Comparison of ENCODE assay signal across 24 cellular contexts in genomic region chr3:17783426-17783825, GRCh38.
"Had no signal": no experiment of that assay in that cellular context is flagged by ENCODE, and none has a peak within 500 bp of the region (broad histone marks: within the 10 kb centered on the region; RNA-seq: fewer than 3 reads in every experiment).

No MANE protein-coding gene starts in this region.

- H3K4me1 ChIP-seq: esophagus squamous epithelium, foreskin keratinocyte, gastroesophageal sphincter, lower lobe of right lung had no signal

- H3K27me3 ChIP-seq: dorsolateral prefrontal cortex, esophagus squamous epithelium, foreskin keratinocyte, gastroesophageal sphincter, heart right ventricle, left lung had no signal

- FAIRE-seq: colon, endothelial cell of umbilical vein, frontal cortex, islet of Langerhans, keratinocyte had no signal

- H3K4me1 Mint-ChIP-seq: mesothelial cell of epicardium had no signal

- H3K9me3 ChIP-seq: esophagus squamous epithelium, gastroesophageal sphincter, lower lobe of right lung, mucosa of descending colon had no signal

- H3K4me3 ChIP-seq: coronary artery, dorsolateral prefrontal cortex, esophagus squamous epithelium, gastroesophageal sphincter, heart right ventricle, left lung, lower lobe of right lung, mucosa of descending colon had no signal

- H3K36me3 ChIP-seq: esophagus squamous epithelium, gastroesophageal sphincter, heart right ventricle, left lung, lower lobe of right lung had no signal

- DNase-seq: dermis blood vessel endothelial cell; dorsolateral prefrontal cortex; effector CD4-positive, alpha-beta T cell; effector memory CD4-positive, alpha-beta T cell; esophagus squamous epithelium; foreskin keratinocyte; head of caudate nucleus; heart right ventricle; hippocampal formation; left cardiac atrium; left lung; left ventricle myocardium superior; lower lobe of right lung; mesenchymal stem cell; mucosa of descending colon had no signal

- H3K36me3 Mint-ChIP-seq: mesothelial cell of epicardium had no signal

- H3K27ac Mint-ChIP-seq: mesothelial cell of epicardium had no signal

- H3K27ac ChIP-seq: coronary artery, dorsolateral prefrontal cortex, esophagus squamous epithelium, foreskin keratinocyte, gastroesophageal sphincter, heart right ventricle, left lung, lower lobe of right lung had no signal

- ATAC-seq: foreskin keratinocyte, gastroesophageal sphincter, heart right ventricle, left cardiac atrium, left lung, left ventricle myocardium superior, lower lobe of right lung, mucosa of descending colon had no signal

- H3K27me3 Mint-ChIP-seq: naive B cell had no signal

- H3K4me3 Mint-ChIP-seq: mesothelial cell of epicardium had no signal
